In genomic region chr10:5573968-5574641, GRCh38 we compare ENCODE assay signal across 15 cellular contexts. TPM values are rescaled to one million over a fixed set of nuclear protein-coding genes. Genes with fewer than 3 reads are reported as not detected.
DNase-seq lines count a peak whose midpoint lies in the region; ATAC-seq and TF ChIP-seq lines count a peak whose summit lies in the region.
"Had no signal": no experiment of that assay in that cellular context is flagged by ENCODE, and none has a peak within 500 bp of the region (broad histone marks: within the 10 kb centered on the region; RNA-seq: fewer than 3 reads in every experiment).

No MANE protein-coding gene starts in this region.

- H3K27ac Mint-ChIP-seq in activated CD8-positive, alpha-beta T cell treated with anti-CD3 and anti-CD28 coated beads, Interleukin-2, amount 10 ng/mL, durations not matched to agents 7 days and 5 days = no peak overlapping the region
- H3K27ac Mint-ChIP-seq in activated CD4-positive, alpha-beta T cell treated with anti-CD3 and anti-CD28 coated beads, Interleukin-2, amount 10 ng/mL, durations not matched to agents 24 days and 14 days = no peak overlapping the region
- H3K27ac Mint-ChIP-seq: activated CD8-positive, alpha-beta memory T cell treated with anti-CD3 and anti-CD28 coated beads, Interleukin-2, amount 10 ng/mL, durations not matched to agents 7 days and 5 days had no signal

- TF ChIP-seq CTCF in IMR-90 (conservative IDR thresholded peaks at IDR 0.05; ENCODE audit: low read depth, low read length) (no peak), esophagus muscularis mucosa (IDR thresholded peaks at IDR 0.05) (no peak), parathyroid adenoma (IDR thresholded peaks at IDR 0.05) (no peak)

- peak overlapping the region; percentile 14; the same call in 1 of the 2 replicates for H3K4ac ChIP-seq in IMR-90 (ENCODE audit: low read depth, low read length)

- no peak overlapping the region for H2BK5ac ChIP-seq in IMR-90 (ENCODE audit: low read depth, low read length, poor library complexity, severe bottlenecking)

- H3K36me3 ChIP-seq in IMR-90 (ENCODE audit: control insufficient read depth, insufficient read depth, low read length) = no peaks in the 10 kb centered on the region
- H3K36me3 ChIP-seq in esophagus muscularis mucosa = no peaks in the 10 kb centered on the region
- H3K36me3 ChIP-seq in parathyroid adenoma (ENCODE audit: control insufficient read depth, insufficient read depth, low read length) = no peaks in the 10 kb centered on the region
- H3K36me3 ChIP-seq: brain microvascular endothelial cell, suprapubic skin had no signal

- no peaks in the 10 kb centered on the region for H3K4me1 Mint-ChIP-seq in activated CD8-positive, alpha-beta T cell treated with anti-CD3 and anti-CD28 coated beads, Interleukin-2, amount 10 ng/mL, durations not matched to agents 7 days and 5 days (ENCODE audit: low read depth)
- peaks cover 2% of the 10 kb centered on the region for H3K4me1 Mint-ChIP-seq in activated CD4-positive, alpha-beta T cell treated with anti-CD3 and anti-CD28 coated beads, Interleukin-2, amount 10 ng/mL, durations not matched to agents 24 days and 14 days

- ATAC-seq in IMR-90 (ENCODE audit: low read depth) = peak; percentile 44
- ATAC-seq in activated CD8-positive, alpha-beta T cell treated with anti-CD3 and anti-CD28 coated beads, Interleukin-2, amount 10 ng/mL, durations not matched to agents 7 days and 5 days = no peak
- ATAC-seq: activated CD8-positive, alpha-beta memory T cell treated with anti-CD3 and anti-CD28 coated beads, Interleukin-2, amount 10 ng/mL, durations not matched to agents 7 days and 5 days; GM12878 had no signal

- H3K14ac ChIP-seq in IMR-90 (replicated peaks; ENCODE audit: low read depth, low read length) = no peak overlapping the region

- DNase-seq in Caki2 (ENCODE audit: low read depth) (peak; percentile 22), IMR-90 (peak; percentile 59), esophagus muscularis mucosa (ENCODE audit: extremely low spot score) (no peak), A172 (ENCODE audit: low spot score) (no peak), HEK293T (ENCODE audit: extremely low spot score) (no peak)
- no peak for DNase-seq in activated CD8-positive, alpha-beta T cell treated with anti-CD3 and anti-CD28 coated beads, Interleukin-2, amount 10 ng/mL, durations not matched to agents 7 days and 5 days
- no peak for DNase-seq in activated CD4-positive, alpha-beta T cell treated with anti-CD3 and anti-CD28 coated beads, Interleukin-2, amount 10 ng/mL, durations not matched to agents 24 days and 14 days
- DNase-seq: activated CD8-positive, alpha-beta memory T cell treated with anti-CD3 and anti-CD28 coated beads, Interleukin-2, amount 10 ng/mL, durations not matched to agents 7 days and 5 days; activated naive CD4-positive, alpha-beta T cell treated with Interleukin-2 at 50 U/mL for 16 hours; brain microvascular endothelial cell; NCI-H2081 had no signal

- H3K4me1 ChIP-seq in IMR-90 (ENCODE audit: control insufficient read depth, insufficient read depth, low read length) (peaks cover 18% of the 10 kb centered on the region), esophagus muscularis mucosa (peaks cover 0 to 46% (median 36%) of the 10 kb centered on the region in 4 donors), parathyroid adenoma (no peaks in the 10 kb centered on the region)

- in situ Hi-C loops in Caki2 (cut with HindIII; ENCODE audit: low pct_unique_long_range_greater_than_20kb, low sequenced_read_pairs) (no loop called here), IMR-90 (cut with MboI; ENCODE audit: low sequenced_read_pairs) (no loop called here)

- H3K79me1 ChIP-seq in IMR-90 (ENCODE audit: low read depth in 1 of 2, low read length in 2 of 2) = no peaks in the 10 kb centered on the region

- no peak for TF ChIP-seq RAD21 in IMR-90 (IDR thresholded peaks at IDR 0.05; ENCODE audit: low read length)

- no peaks in the 10 kb centered on the region for H3K36me3 Mint-ChIP-seq in activated CD8-positive, alpha-beta T cell treated with anti-CD3 and anti-CD28 coated beads, Interleukin-2, amount 10 ng/mL, durations not matched to agents 7 days and 5 days (ENCODE audit: low read depth)
- H3K36me3 Mint-ChIP-seq in activated CD4-positive, alpha-beta T cell treated with anti-CD3 and anti-CD28 coated beads, Interleukin-2, amount 10 ng/mL, durations not matched to agents 24 days and 14 days (ENCODE audit: low read depth) = peaks cover 1% of the 10 kb centered on the region
- H3K36me3 Mint-ChIP-seq: activated CD8-positive, alpha-beta memory T cell treated with anti-CD3 and anti-CD28 coated beads, Interleukin-2, amount 10 ng/mL, durations not matched to agents 7 days and 5 days had no signal

- peaks cover under 1% of the 10 kb centered on the region for H3K27me3 Mint-ChIP-seq in activated CD8-positive, alpha-beta T cell treated with anti-CD3 and anti-CD28 coated beads, Interleukin-2, amount 10 ng/mL, durations not matched to agents 7 days and 5 days (ENCODE audit: low read depth)
- peaks cover 3% of the 10 kb centered on the region for H3K27me3 Mint-ChIP-seq in activated CD4-positive, alpha-beta T cell treated with anti-CD3 and anti-CD28 coated beads, Interleukin-2, amount 10 ng/mL, durations not matched to agents 24 days and 14 days

- H3K18ac ChIP-seq in IMR-90 (ENCODE audit: low read depth, low read length) = no peak overlapping the region

- peak; percentile 40 for TF ChIP-seq EP300 in esophagus muscularis mucosa (IDR thresholded peaks at IDR 0.05)

- peak overlapping the region in 1 of 2 experiments; percentile 46; a peak in 2 of 4 replicates for H4K8ac ChIP-seq in IMR-90 (ENCODE audit: low read depth in 2 of 2, low read length in 2 of 2)

- H3K4me2 ChIP-seq in IMR-90 (ENCODE audit: low read depth, low read length) = no peak overlapping the region
- no peak overlapping the region for H3K4me2 ChIP-seq in parathyroid adenoma (ENCODE audit: low read length)

- peak overlapping the region; percentile 90 for H2AK5ac ChIP-seq in IMR-90 (ENCODE audit: low read depth, low read length)

- no peak overlapping the region for H3K23ac ChIP-seq in IMR-90 (ENCODE audit: low read depth, low read length)

- H4K91ac ChIP-seq in IMR-90 (ENCODE audit: insufficient read depth, low read depth, low read length) = no peak overlapping the region; the same call in 1 of the 2 replicates

- H3K9me3 Mint-ChIP-seq in activated CD8-positive, alpha-beta T cell treated with anti-CD3 and anti-CD28 coated beads, Interleukin-2, amount 10 ng/mL, durations not matched to agents 7 days and 5 days (ENCODE audit: insufficient read depth) = no peaks in the 10 kb centered on the region
- peaks cover 2% of the 10 kb centered on the region for H3K9me3 Mint-ChIP-seq in activated CD4-positive, alpha-beta T cell treated with anti-CD3 and anti-CD28 coated beads, Interleukin-2, amount 10 ng/mL, durations not matched to agents 24 days and 14 days

- no peaks in the 10 kb centered on the region for H3K79me2 ChIP-seq in parathyroid adenoma

- peak overlapping the region; percentile 12; the same call in 1 of the 2 replicates for H2BK20ac ChIP-seq in IMR-90 (ENCODE audit: low read depth, low read length)

- H3K56ac ChIP-seq in IMR-90 (ENCODE audit: extremely low read depth, insufficient read depth, low read length) = no peak overlapping the region

- CTCF ChIA-PET in IMR-90 (lab: Yijun Ruan, JAX) (no interaction called here), HEK293T (lab: Yijun Ruan, JAX) (no interaction called here)
- CTCF ChIA-PET in activated CD8-positive, alpha-beta T cell treated with anti-CD3 and anti-CD28 coated beads, Interleukin-2, amount 10 ng/mL, durations not matched to agents 7 days and 5 days (lab: Charles Lee) = no interaction called here

- H2AFZ ChIP-seq in IMR-90 (replicated peaks; ENCODE audit: low read length, poor library complexity) (peak overlapping the region; percentile 45), parathyroid adenoma (peak overlapping the region; percentile 28)

- 24% methylated on average over 4 of the region's 20 CpGs; no CpG with 5 or more reads in 1 of the 2 experiments for WGBS in IMR-90 (ENCODE audit: extremely low coverage in 2 of 2, insufficient read length in 1 of 2), 2 experiments
- WGBS in esophagus muscularis mucosa = 89% methylated on average over 13 of the region's 20 CpGs

- POLR2A ChIA-PET in IMR-90 (lab: Charles Lee; ENCODE audit: unreplicated experiment) (interaction anchor here (0.6 kb wide), 1 partner anchor 124 kb away, joined by 3 read pairs; no protein-coding TSS in a partner anchor), HEK293T (lab: Yijun Ruan, JAX) (no interaction called here)
- POLR2A ChIA-PET in activated CD8-positive, alpha-beta T cell treated with anti-CD3 and anti-CD28 coated beads, Interleukin-2, amount 10 ng/mL, durations not matched to agents 7 days and 5 days (lab: Charles Lee) = no interaction called here

- peaks cover 11% of the 10 kb centered on the region for H3K9me1 ChIP-seq in IMR-90 (ENCODE audit: insufficient read depth, low read length)

- H3K4me3 Mint-ChIP-seq in activated CD8-positive, alpha-beta T cell treated with anti-CD3 and anti-CD28 coated beads, Interleukin-2, amount 10 ng/mL, durations not matched to agents 7 days and 5 days = no peak overlapping the region
- H3K4me3 Mint-ChIP-seq in activated CD4-positive, alpha-beta T cell treated with anti-CD3 and anti-CD28 coated beads, Interleukin-2, amount 10 ng/mL, durations not matched to agents 24 days and 14 days = no peak overlapping the region
- H3K4me3 Mint-ChIP-seq: activated CD8-positive, alpha-beta memory T cell treated with anti-CD3 and anti-CD28 coated beads, Interleukin-2, amount 10 ng/mL, durations not matched to agents 7 days and 5 days had no signal

- H3K4me3 ChIP-seq in IMR-90 (ENCODE audit: insufficient read depth, low read depth, low read length) (no peak overlapping the region), esophagus muscularis mucosa (no peak overlapping the region), parathyroid adenoma (ENCODE audit: low read depth, low read length) (no peak overlapping the region)
- H3K4me3 ChIP-seq: GM12878, suprapubic skin had no signal

- H4K20me1 ChIP-seq in IMR-90 (ENCODE audit: insufficient read depth, low read length) = no peaks in the 10 kb centered on the region

- 0 out of 3 replicates have a peak overlapping the region, but pooled peaks have one; percentile 4 for H2BK15ac ChIP-seq in IMR-90 (ENCODE audit: low read depth, low read length)

- no peak overlapping the region for H3K9ac ChIP-seq in IMR-90 (ENCODE audit: low read depth, low read length)
- H3K9ac ChIP-seq in parathyroid adenoma = no peak overlapping the region

- H4K5ac ChIP-seq in IMR-90 (ENCODE audit: low read depth, low read length) = no peak overlapping the region

- H2BK120ac ChIP-seq in IMR-90 (ENCODE audit: low read depth, low read length) = 0 out of 2 replicates have a peak overlapping the region, but pooled peaks have one; percentile 16

- H3K27me3 ChIP-seq in IMR-90 (ENCODE audit: control insufficient read depth, insufficient read depth, low read length) (no peaks in the 10 kb centered on the region), esophagus muscularis mucosa (no peaks in the 10 kb centered on the region), parathyroid adenoma (ENCODE audit: control insufficient read depth, insufficient read depth, low read length) (no peaks in the 10 kb centered on the region)
- H3K27me3 ChIP-seq: brain microvascular endothelial cell, suprapubic skin had no signal

- TF ChIP-seq POLR2A in IMR-90 (IDR thresholded peaks at IDR 0.05; ENCODE audit: low read depth, low read length) = no peak
- no peak for TF ChIP-seq POLR2A in esophagus muscularis mucosa (IDR thresholded peaks at IDR 0.05; ENCODE audit: low read depth)

- no peaks in the 10 kb centered on the region for H3K9me3 ChIP-seq in IMR-90 (ENCODE audit: control insufficient read depth, insufficient read depth, low read length)
- H3K9me3 ChIP-seq in esophagus muscularis mucosa = no peaks in the 10 kb centered on the region
- no peaks in the 10 kb centered on the region for H3K9me3 ChIP-seq in parathyroid adenoma (ENCODE audit: control insufficient read depth, low read length)
- H3K9me3 ChIP-seq: suprapubic skin had no signal

- BruUV-seq in IMR-90 (replicated peaks; lab: Mats Ljungman, UMichigan) = no TSS peak

- intact Hi-C loops in IMR-90 (cut with micrococcal nuclease) = no loop called here
- intact Hi-C loops in esophagus muscularis mucosa (cut with DNase I) = no loop called here
- intact Hi-C loops in activated CD4-positive, alpha-beta T cell treated with anti-CD3 and anti-CD28 coated beads, Interleukin-2, amount 10 ng/mL, durations not matched to agents 24 days and 14 days (cut with micrococcal nuclease) = no loop called here

- H3K27ac ChIP-seq in IMR-90 (ENCODE audit: insufficient read depth, low read length) (no peak overlapping the region), esophagus muscularis mucosa (replicated peaks in 1 of 4) (peak overlapping the region; percentile 53 to 70 (median 66)), parathyroid adenoma (no peak overlapping the region)
- H3K27ac ChIP-seq: brain microvascular endothelial cell, suprapubic skin had no signal

- dilution Hi-C loops in IMR-90 (cut with HindIII; ENCODE audit: low sequenced_read_pairs, unreplicated experiment) = no loop called here

- H2AK9ac ChIP-seq in IMR-90 (replicated peaks; ENCODE audit: low read depth, low read length, poor library complexity) = no peak overlapping the region

RNA-seq across cellular contexts. Expression of gene CALML3, which starts 49.3 kb away (rescaled TPM):
- total RNA-seq in Caki2 (2014; rRNA removed; shearing (Covaris generic); ENCODE audit: low replicate concordance) = not detected in 2 replicates
- total RNA-seq in IMR-90 (2012; rRNA removed) = not detected in 2 replicates
- not detected in 2 replicates for polyA plus RNA-seq in IMR-90 (2012; rRNA removed)
- not detected in 2 replicates for polyA plus RNA-seq in IMR-90 (2012; cell fraction: cytosol; rRNA removed)
- polyA plus RNA-seq in IMR-90 (2012; cell fraction: nucleus; rRNA removed; ENCODE audit: low replicate concordance) = not detected in 2 replicates
- not detected for total RNA-seq in esophagus muscularis mucosa
- total RNA-seq in A172 (2014; rRNA removed; shearing (Covaris generic)) = not detected in 2 replicates
- total RNA-seq in activated CD8-positive, alpha-beta T cell treated with anti-CD3 and anti-CD28 coated beads, Interleukin-2, amount 10 ng/mL, durations not matched to agents 7 days and 5 days = not detected
- total RNA-seq in activated CD4-positive, alpha-beta T cell treated with anti-CD3 and anti-CD28 coated beads, Interleukin-2, amount 10 ng/mL, durations not matched to agents 24 days and 14 days = not detected in 2 replicates
- total RNA-seq: activated CD8-positive, alpha-beta memory T cell treated with anti-CD3 and anti-CD28 coated beads, Interleukin-2, amount 10 ng/mL, durations not matched to agents 7 days and 5 days; GM12878; osteoblast had no signal
- polyA plus RNA-seq: GM12878 had no signal

Comparison
In these comparisons a context has a peak if more than half of its experiments do, and no peak if none do; other contexts are left out.
1. DNase-seq: peak in Caki2 (single experiment) and IMR-90 (single experiment); none in esophagus muscularis mucosa (single experiment), A172 (single experiment), activated CD8-positive, alpha-beta T cell treated with anti-CD3 and anti-CD28 coated beads, Interleukin-2, amount 10 ng/mL, durations not matched to agents 7 days and 5 days (single experiment), activated CD4-positive, alpha-beta T cell treated with anti-CD3 and anti-CD28 coated beads, Interleukin-2, amount 10 ng/mL, durations not matched to agents 24 days and 14 days (single experiment) and HEK293T (single experiment).
2. H3K27ac ChIP-seq: peak in esophagus muscularis mucosa (4 of 4); none in IMR-90 (single experiment) and parathyroid adenoma (single experiment).